Comparison of ENCODE assay signal across 23 cellular contexts in genomic region chr19:8635422-8635821, GRCh38. TPM values are rescaled to one million over a fixed set of nuclear protein-coding genes. Genes with fewer than 3 reads are reported as not detected.
A peak's percentile ranks its signal among the peaks of the same experiment; 100 is the strongest.
DNase-seq lines count a peak whose midpoint lies in the region; ATAC-seq, FAIRE-seq and TF ChIP-seq lines count a peak whose summit lies in the region.
"Had no signal": no experiment of that assay in that cellular context is flagged by ENCODE, and none has a peak within 500 bp of the region (broad histone marks: within the 10 kb centered on the region; RNA-seq: fewer than 3 reads in every experiment).

No MANE protein-coding gene starts in this region.

- peak; percentile 47 for DNase-seq in AG20443 (ENCODE audit: low spot score)
- peak; percentile 55 for DNase-seq in H54 (ENCODE audit: insufficient read length, low spot score)
- peak; percentile 68 for DNase-seq in Panc1 (ENCODE audit: low read depth, low spot score)
- DNase-seq in brain microvascular endothelial cell: peak; percentile 74
- DNase-seq in OCI-M2 (lab: John Stamatoyannopoulos, UW; ENCODE audit: unreplicated experiment): no peak
- DNase-seq in NCI-H526 treated with DMSO at 0.1 percent for 48 hours (lab: John Stamatoyannopoulos, UW): no peak
- DNase-seq: CD4-positive, alpha-beta memory T cell; DMS153; H9; Kasumi-1; MV-4-11; NCI-H1417; NCI-H187; NCI-H2227 treated with DMSO at 0.1 percent for 48 hours; NCI-H524 had no signal

- H3K9me3 ChIP-seq in Panc1 (ENCODE audit: control insufficient read depth, insufficient read depth, low read depth, low read length): no peaks in the 10 kb centered on the region
- H3K9me3 ChIP-seq: BLaER1 had no signal

- H3K4me3 ChIP-seq in Panc1 (ENCODE audit: low read depth in 2 of 2, low read length in 2 of 2): no peak overlapping the region
- no peak overlapping the region for H3K4me3 ChIP-seq in brain microvascular endothelial cell (ENCODE audit: low read depth, low read length)
- H3K4me3 ChIP-seq: BLaER1 had no signal

- FAIRE-seq in H54 (lab: Jason Lieb, UNC): peak; percentile 27
- FAIRE-seq: GM12892, GM18507 had no signal

- ATAC-seq in Panc1 (0 out of 2 replicates have a peak, but pooled peaks have one; percentile 37), GM18858 (IDR thresholded peaks at IDR 0.05; ENCODE audit: unreplicated experiment) (no peak), GM18870 (IDR thresholded peaks at IDR 0.05; ENCODE audit: unreplicated experiment) (no peak)

- POLR2A ChIA-PET in Panc1 (lab: Charles Lee): no interaction called here

- BruUV-seq in Panc1 (replicated peaks; lab: Mats Ljungman, UMichigan): no TSS peak

- TF ChIP-seq CTCF in Panc1 (IDR thresholded peaks at IDR 0.05) (no peak), brain microvascular endothelial cell (IDR thresholded peaks at IDR 0.05; ENCODE audit: low read depth, low read length, missing control alignments) (no peak)

- H3K4me1 ChIP-seq in Panc1 (ENCODE audit: control insufficient read depth, insufficient read depth, low read length): peaks cover 12% of the 10 kb centered on the region

- intact Hi-C loops in Panc1 (cut with micrococcal nuclease; ENCODE audit: unreplicated experiment): no loop called here

- H3K27ac ChIP-seq in Panc1 (ENCODE audit: low read length) (no peak overlapping the region), brain microvascular endothelial cell (peak overlapping the region; percentile 31)
- H3K27ac ChIP-seq: BLaER1, HL-60 had no signal

- CTCF ChIA-PET in Panc1 (lab: Charles Lee): no interaction called here

- no peak for TF ChIP-seq POLR2A in H54 (IDR thresholded peaks at IDR 0.05; ENCODE audit: low read depth, low read length)

- in situ Hi-C loops in Panc1 (cut with HindIII; ENCODE audit: low pct_unique_long_range_greater_than_20kb, low sequenced_read_pairs): no loop called here
- in situ Hi-C loops in brain microvascular endothelial cell (cut with HindIII; ENCODE audit: low pct_ligation_motif_present, low sequenced_read_pairs): no loop called here

- H3K36me3 ChIP-seq in Panc1 (ENCODE audit: control insufficient read depth, insufficient read depth, low read length) (no peaks in the 10 kb centered on the region), brain microvascular endothelial cell (replicated peaks) (no peaks in the 10 kb centered on the region)
- H3K36me3 ChIP-seq: BLaER1 had no signal

- H3K27me3 ChIP-seq in Panc1 (ENCODE audit: control insufficient read depth, insufficient read depth, low read length) (no peaks in the 10 kb centered on the region), brain microvascular endothelial cell (replicated peaks) (no peaks in the 10 kb centered on the region)
- H3K27me3 ChIP-seq: BLaER1 had no signal

RNA-seq across cellular contexts. Expression of gene NFILZ, which starts 5.0 kb away (rescaled TPM):
- not detected for total RNA-seq in Panc1 (2021; ENCODE audit: unreplicated experiment)
- polyA plus RNA-seq in Panc1 (2012; ENCODE audit: insufficient read length): not detected
- total RNA-seq: CD4-positive, alpha-beta memory T cell; H9; SK-MEL-5; T-helper 1 cell treated with Interleukin-12 subunit alpha and Interleukin-12 subunit beta and Interleukin-4 antibody, amounts not matched to agents 30 ng/mL and 1 ng/mL, for 36 hours had no signal
- polyA plus RNA-seq: CD4-positive, alpha-beta memory T cell had no signal

RNA-seq across cellular contexts. Expression of gene ADAMTS10, which starts 24.9 kb away (rescaled TPM):
- 10.0 TPM for total RNA-seq in Panc1 (2021; ENCODE audit: unreplicated experiment)
- 16.6 TPM for polyA plus RNA-seq in Panc1 (2012; ENCODE audit: insufficient read length)
- total RNA-seq: SK-MEL-5 had no signal

RNA-seq across cellular contexts. Expression of gene MYO1F, which starts 58.2 kb away (rescaled TPM):
- 0.33 TPM for total RNA-seq in Panc1 (2021; ENCODE audit: unreplicated experiment)
- 1.7 TPM for polyA plus RNA-seq in Panc1 (2012; ENCODE audit: insufficient read length)

Comparison
In these comparisons a context has a peak if more than half of its experiments do, and no peak if none do; other contexts are left out.
1. DNase-seq: peak in AG20443 (single experiment), H54 (single experiment), Panc1 (single experiment) and brain microvascular endothelial cell (single experiment); none in OCI-M2 (single experiment) and NCI-H526 treated with DMSO at 0.1 percent for 48 hours (single experiment).